21 cellular contexts compared by ENCODE assay signal in the genomic region with DNA sequence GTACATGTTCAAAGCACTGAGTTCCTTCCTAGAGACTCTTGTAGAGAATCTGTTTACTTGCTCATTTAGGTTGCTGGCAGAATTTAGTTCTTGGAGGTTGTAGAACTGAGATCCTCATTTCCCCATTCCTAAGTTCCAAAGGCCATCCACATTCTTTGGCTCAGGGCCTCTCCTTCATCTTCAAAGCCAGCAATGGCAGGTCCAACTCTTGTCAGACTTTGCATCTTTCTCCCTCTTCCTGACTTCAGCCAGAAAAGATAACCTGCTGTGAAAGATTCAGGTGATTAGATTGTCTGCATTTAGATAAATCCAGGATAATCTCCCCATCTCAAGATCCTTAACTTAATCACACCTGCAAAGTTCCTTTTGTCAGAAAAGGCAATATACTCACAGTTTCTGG.
"Had no signal": no experiment of that assay in that cellular context is flagged by ENCODE, and none has a peak within 500 bp of the region (broad histone marks: within the 10 kb centered on the region; RNA-seq: fewer than 3 reads in every experiment).

No MANE protein-coding gene starts in this region.

- ATAC-seq: activated T-helper 17 cell treated with anti-CD3 and anti-CD28 coated beads, Interleukin-2, amount 50 U/mL, for 72 hours; PC-3; T-helper 17 cell had no signal

- DNase-seq: activated B cell treated with CpG ODN at 0.5 μM for 24 hours; activated CD4-positive, alpha-beta memory T cell treated with anti-CD3 and anti-CD28 coated beads for 36 hours; activated CD4-positive, alpha-beta T cell treated with anti-CD3 and anti-CD28 coated beads, Interleukin-2, amount 10 ng/mL, durations not matched to agents 7 days and 5 days; activated gamma-delta T cell; activated naive CD4-positive, alpha-beta T cell treated with anti-CD3 and anti-CD28 coated beads for 36 hours; activated T-cell treated with anti-CD3 and anti-CD28 coated beads for 4 hours; activated T-cell treated with anti-CD3 and anti-CD28 coated beads, Interleukin-2, amount 50 U/mL, for 48 hours; amygdala; KG1; NCI-H1092; NCI-H1417; NCI-H1694; NCI-H2029; NCI-H2107; NCI-H345; NCI-H510A; PC-3; SHP77 treated with DMSO at 0.1 percent for 48 hours; T-helper 17 cell; T1000 had no signal
